ENCODE assay signal across 40 cellular contexts in genomic region chr14:31013841-31014240, GRCh38.
"Had no signal": no experiment of that assay in that cellular context is flagged by ENCODE, and none has a peak within 500 bp of the region (broad histone marks: within the 10 kb centered on the region; RNA-seq: fewer than 3 reads in every experiment).

No MANE protein-coding gene starts in this region.

- H3K4me3 ChIP-seq: adrenal gland, ascending aorta, body of pancreas, breast epithelium, cardiac muscle cell had no signal

- DNase-seq: activated effector memory CD4-positive, alpha-beta T cell treated with anti-CD3 and anti-CD28 coated beads, Interleukin-2, amount 50 U/mL, for 16 hours; activated effector memory CD4-positive, alpha-beta T cell treated with Interleukin-2 at 50 U/mL for 16 hours; activated gamma-delta T cell; activated gamma-delta T cell treated with Interleukin-2 at 50 U/mL for 16 hours; activated naive CD4-positive, alpha-beta T cell; activated naive CD4-positive, alpha-beta T cell treated with anti-CD3 and anti-CD28 coated beads for 36 hours; activated naive CD4-positive, alpha-beta T cell treated with anti-CD3 and anti-CD28 coated beads, Interleukin-2, amount 10 ng/mL, durations not matched to agents 7 days and 5 days; activated naive CD4-positive, alpha-beta T cell treated with anti-CD3 and anti-CD28 coated beads, Interleukin-2, amount 50 U/mL, for 16 hours; activated naive CD4-positive, alpha-beta T cell treated with Interleukin-2 at 50 U/mL for 16 hours; activated naive CD8-positive, alpha-beta T cell treated with anti-CD3 and anti-CD28 coated beads for 36 hours; activated naive CD8-positive, alpha-beta T cell treated with anti-CD3 and anti-CD28 coated beads, Interleukin-2, amount 10 ng/mL, durations not matched to agents 7 days and 5 days; activated naive CD8-positive, alpha-beta T cell treated with anti-CD3 and anti-CD28 coated beads, Interleukin-2, amount 50 U/mL, for 24 hours; activated T-cell treated with anti-CD3 and anti-CD28 coated beads, Interleukin-2, amount 50 U/mL, for 1 hour; activated T-cell treated with anti-CD3 and anti-CD28 coated beads, Interleukin-2, amount 50 U/mL, for 24 hours; activated T-cell treated with anti-CD3 and anti-CD28 coated beads, Interleukin-2, amount 50 U/mL, for 4 hours; activated T-cell treated with anti-CD3 and anti-CD28 coated beads, Interleukin-2, amount 50 U/mL, for 48 hours; activated T-cell treated with anti-CD3 and anti-CD28 coated beads, Interleukin-2, amount 50 U/mL, for 72 hours; adrenal gland; amniotic stem cell; amygdala; anterior cingulate cortex; aorta; body of pancreas; brain microvascular endothelial cell; caudate nucleus; central memory CD4-positive, alpha-beta T cell; cerebellar nuclear complex had no signal

- H3K4me1 ChIP-seq: body of pancreas, breast epithelium had no signal

- H3K36me3 ChIP-seq: adrenal gland, breast epithelium, cardiac muscle cell had no signal

- H3K27me3 ChIP-seq: adrenal gland, ascending aorta, body of pancreas, brain microvascular endothelial cell, breast epithelium, cardiac muscle cell had no signal

- H3K4me3 Mint-ChIP-seq: activated naive CD4-positive, alpha-beta T cell treated with anti-CD3 and anti-CD28 coated beads for 36 hours; activated naive CD4-positive, alpha-beta T cell treated with anti-CD3 and anti-CD28 coated beads, Interleukin-2, amount 10 ng/mL, durations not matched to agents 7 days and 5 days; activated naive CD4-positive, alpha-beta T cell treated with anti-CD3 and anti-CD28 coated beads, Interleukin-2, amount 50 U/mL, for 24 hours; activated naive CD8-positive, alpha-beta T cell; activated naive CD8-positive, alpha-beta T cell treated with anti-CD3 and anti-CD28 coated beads for 36 hours; activated naive CD8-positive, alpha-beta T cell treated with anti-CD3 and anti-CD28 coated beads, Interleukin-2, amount 10 ng/mL, durations not matched to agents 7 days and 5 days; activated naive CD8-positive, alpha-beta T cell treated with anti-CD3 and anti-CD28 coated beads, Interleukin-2, amount 50 U/mL, for 24 hours; activated T-cell treated with anti-CD3 and anti-CD28 coated beads, Interleukin-2, amount 50 U/mL, for 24 hours; activated T-cell treated with anti-CD3 and anti-CD28 coated beads, Interleukin-2, amount 50 U/mL, for 4 hours; activated T-cell treated with anti-CD3 and anti-CD28 coated beads, Interleukin-2, amount 50 U/mL, for 72 hours; activated T-helper 1 cell treated with anti-CD3 and anti-CD28 coated beads, Interleukin-12 subunit alpha, Interleukin-12 subunit beta, Interleukin-2, Interleukin-4 antibody, amounts not matched to agents 30 ng/mL and 10 ng/mL and 1 ng/mL, durations not matched to agents 14 hours and 24 hours and 36 hours; activated T-helper 17 cell treated with anti-CD3 and anti-CD28 coated beads, Interleukin-2, amount 50 U/mL, for 72 hours; brain; central memory CD8-positive, alpha-beta T cell had no signal

- H3K27ac ChIP-seq: adrenal gland, ascending aorta, body of pancreas, brain microvascular endothelial cell, breast epithelium, cardiac muscle cell had no signal

- H3K36me3 Mint-ChIP-seq: activated naive CD4-positive, alpha-beta T cell treated with anti-CD3 and anti-CD28 coated beads, Interleukin-2, amount 50 U/mL, for 24 hours had no signal

- H3K27ac Mint-ChIP-seq: activated naive CD4-positive, alpha-beta T cell treated with anti-CD3 and anti-CD28 coated beads for 36 hours; activated naive CD4-positive, alpha-beta T cell treated with anti-CD3 and anti-CD28 coated beads, Interleukin-2, amount 50 U/mL, for 24 hours; activated naive CD4-positive, alpha-beta T cell treated with anti-CD3 and anti-CD28 coated beads, Interleukin-2, amount 50 U/mL, for 72 hours; activated naive CD8-positive, alpha-beta T cell; activated naive CD8-positive, alpha-beta T cell treated with anti-CD3 and anti-CD28 coated beads for 36 hours; activated naive CD8-positive, alpha-beta T cell treated with anti-CD3 and anti-CD28 coated beads, Interleukin-2, amount 10 ng/mL, durations not matched to agents 7 days and 5 days; activated naive CD8-positive, alpha-beta T cell treated with anti-CD3 and anti-CD28 coated beads, Interleukin-2, amount 50 U/mL, for 24 hours; activated T-cell treated with anti-CD3 and anti-CD28 coated beads, Interleukin-2, amount 50 U/mL, for 24 hours; activated T-cell treated with anti-CD3 and anti-CD28 coated beads, Interleukin-2, amount 50 U/mL, for 72 hours; activated T-helper 1 cell treated with anti-CD3 and anti-CD28 coated beads, Interleukin-12 subunit alpha, Interleukin-12 subunit beta, Interleukin-2, Interleukin-4 antibody, amounts not matched to agents 30 ng/mL and 10 ng/mL and 1 ng/mL, durations not matched to agents 14 hours and 24 hours and 36 hours; activated T-helper 17 cell treated with anti-CD3 and anti-CD28 coated beads, Interleukin-2, amount 50 U/mL, for 72 hours; activated T-helper 2 cell treated with anti-CD3 and anti-CD28 coated beads, Interferon-gamma antibody, Interleukin-2, Interleukin-4, amounts not matched to agents 10 μg/mL and 5 μg/mL and 100 μg/mL, durations not matched to agents 14 hours and 24 hours and 36 hours; brain had no signal

- H3K9me3 ChIP-seq: adrenal gland, ascending aorta, body of pancreas, breast epithelium had no signal

- FAIRE-seq: astrocyte, bronchial epithelial cell had no signal

- ATAC-seq: activated naive CD4-positive, alpha-beta T cell treated with anti-CD3 and anti-CD28 coated beads, Interleukin-2, amount 50 U/mL, for 72 hours; activated naive CD8-positive, alpha-beta T cell treated with anti-CD3 and anti-CD28 coated beads, Interleukin-2, amount 50 U/mL, for 24 hours; activated T-cell treated with anti-CD3 and anti-CD28 coated beads, Interleukin-2, amount 50 U/mL, for 4 hours; activated T-cell treated with anti-CD3 and anti-CD28 coated beads, Interleukin-2, amount 50 U/mL, for 72 hours; activated T-helper 17 cell treated with anti-CD3 and anti-CD28 coated beads, Interleukin-2, amount 50 U/mL, for 72 hours; body of pancreas had no signal

- H3K27me3 Mint-ChIP-seq: activated naive CD4-positive, alpha-beta T cell treated with anti-CD3 and anti-CD28 coated beads, Interleukin-2, amount 10 ng/mL, durations not matched to agents 7 days and 5 days; activated naive CD4-positive, alpha-beta T cell treated with anti-CD3 and anti-CD28 coated beads, Interleukin-2, amount 50 U/mL, for 24 hours; activated naive CD8-positive, alpha-beta T cell; activated naive CD8-positive, alpha-beta T cell treated with anti-CD3 and anti-CD28 coated beads for 36 hours; activated naive CD8-positive, alpha-beta T cell treated with anti-CD3 and anti-CD28 coated beads, Interleukin-2, amount 10 ng/mL, durations not matched to agents 7 days and 5 days; activated naive CD8-positive, alpha-beta T cell treated with anti-CD3 and anti-CD28 coated beads, Interleukin-2, amount 50 U/mL, for 24 hours; activated T-cell treated with anti-CD3 and anti-CD28 coated beads, Interleukin-2, amount 50 U/mL, for 24 hours; activated T-helper 17 cell treated with anti-CD3 and anti-CD28 coated beads, Interleukin-2, amount 50 U/mL, for 72 hours; brain; central memory CD8-positive, alpha-beta T cell had no signal

- H3K9me3 Mint-ChIP-seq: activated naive CD4-positive, alpha-beta T cell treated with anti-CD3 and anti-CD28 coated beads for 36 hours; activated naive CD4-positive, alpha-beta T cell treated with anti-CD3 and anti-CD28 coated beads, Interleukin-2, amount 10 ng/mL, durations not matched to agents 7 days and 5 days; activated naive CD4-positive, alpha-beta T cell treated with anti-CD3 and anti-CD28 coated beads, Interleukin-2, amount 50 U/mL, for 24 hours; activated naive CD4-positive, alpha-beta T cell treated with anti-CD3 and anti-CD28 coated beads, Interleukin-2, amount 50 U/mL, for 72 hours; activated naive CD8-positive, alpha-beta T cell treated with anti-CD3 and anti-CD28 coated beads for 36 hours; activated naive CD8-positive, alpha-beta T cell treated with anti-CD3 and anti-CD28 coated beads, Interleukin-2, amount 10 ng/mL, durations not matched to agents 7 days and 5 days; activated naive CD8-positive, alpha-beta T cell treated with anti-CD3 and anti-CD28 coated beads, Interleukin-2, amount 50 U/mL, for 24 hours; activated T-cell treated with anti-CD3 and anti-CD28 coated beads, Interleukin-2, amount 50 U/mL, for 24 hours; activated T-cell treated with anti-CD3 and anti-CD28 coated beads, Interleukin-2, amount 50 U/mL, for 4 hours; activated T-cell treated with anti-CD3 and anti-CD28 coated beads, Interleukin-2, amount 50 U/mL, for 72 hours; activated T-helper 1 cell treated with anti-CD3 and anti-CD28 coated beads, Interleukin-12 subunit alpha, Interleukin-12 subunit beta, Interleukin-2, Interleukin-4 antibody, amounts not matched to agents 30 ng/mL and 10 ng/mL and 1 ng/mL, durations not matched to agents 14 hours and 24 hours and 36 hours; activated T-helper 17 cell treated with anti-CD3 and anti-CD28 coated beads, Interleukin-2, amount 50 U/mL, for 72 hours; activated T-helper 2 cell treated with anti-CD3 and anti-CD28 coated beads, Interferon-gamma antibody, Interleukin-2, Interleukin-4, amounts not matched to agents 10 μg/mL and 5 μg/mL and 100 μg/mL, durations not matched to agents 14 hours and 24 hours and 36 hours; central memory CD8-positive, alpha-beta T cell had no signal

- H3K4me1 Mint-ChIP-seq: activated naive CD4-positive, alpha-beta T cell treated with anti-CD3 and anti-CD28 coated beads, Interleukin-2, amount 10 ng/mL, durations not matched to agents 7 days and 5 days had no signal
